In the genomic region with DNA sequence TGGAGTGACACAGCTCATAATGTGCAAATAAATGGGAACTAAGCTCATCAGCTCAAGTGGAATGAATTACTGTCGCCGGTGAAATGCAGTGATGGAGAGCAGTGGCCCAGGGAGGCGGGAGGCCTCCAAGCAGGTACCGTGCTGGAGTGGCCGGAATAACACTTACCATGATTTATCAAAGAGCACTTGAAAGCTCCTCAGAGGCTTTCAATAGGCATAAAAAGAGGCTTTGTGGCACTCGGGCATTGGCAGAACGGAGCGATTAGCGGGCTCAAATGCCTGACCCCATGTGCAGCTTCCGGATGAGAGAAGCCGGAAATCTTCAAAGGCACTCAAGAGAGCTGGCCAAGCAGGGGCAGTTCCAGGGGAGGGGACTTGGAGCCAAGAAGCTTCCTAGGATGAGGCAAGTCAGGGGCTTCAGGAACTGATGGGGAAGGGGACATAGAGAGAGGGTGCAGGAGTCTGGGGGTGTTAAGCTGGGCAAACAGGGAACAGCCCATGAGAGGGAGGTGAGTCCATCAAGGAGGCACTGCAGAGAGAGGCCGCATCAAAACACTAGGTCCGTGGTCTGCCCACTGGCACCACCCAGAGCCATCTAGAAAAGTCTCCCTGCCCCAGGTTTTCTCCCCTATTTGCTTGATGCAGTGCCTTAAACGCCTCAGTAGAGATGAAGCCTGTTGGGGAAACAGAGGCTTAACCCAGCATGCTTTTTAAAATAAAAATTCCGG, we compare ENCODE assay signal across 21 cellular contexts.
DNase-seq lines count a peak whose midpoint lies in the region; ATAC-seq lines count a peak whose summit lies in the region.
"Had no signal": no experiment of that assay in that cellular context is flagged by ENCODE, and none has a peak within 500 bp of the region (broad histone marks: within the 10 kb centered on the region; RNA-seq: fewer than 3 reads in every experiment).

No MANE protein-coding gene starts in this region.

- DNase-seq in NCI-H1105 treated with DMSO at 0.1 percent for 48 hours (lab: John Stamatoyannopoulos, UW) (peak; percentile 99), NCI-H2029 treated with DMSO at 0.1 percent for 48 hours (lab: John Stamatoyannopoulos, UW) (peak; percentile 86), SK-MEL-5 (ENCODE audit: low read depth, low spot score) (peak; percentile 11), pons (ENCODE audit: low spot score) (peak; percentile 6), SW 1271 (lab: John Stamatoyannopoulos, UW) (no peak)
- DNase-seq: activated CD4-positive, alpha-beta T cell treated with anti-CD3 and anti-CD28 coated beads, Interleukin-2, amount 50 U/mL, for 48 hours; activated CD8-positive, alpha-beta memory T cell treated with anti-CD3 and anti-CD28 coated beads, Interleukin-2, amount 50 U/mL, for 48 hours; foreskin keratinocyte; HFFc6; left colon; naive thymus-derived CD8-positive, alpha-beta T cell; posterior cingulate gyrus; stomach; T1000 had no signal

- ATAC-seq in GM18498 (IDR thresholded peaks at IDR 0.05; ENCODE audit: unreplicated experiment) (no peak), GM21529 (IDR thresholded peaks at IDR 0.05; ENCODE audit: unreplicated experiment) (no peak), HG02642 (IDR thresholded peaks at IDR 0.05; ENCODE audit: poor library complexity, unreplicated experiment) (no peak)
- ATAC-seq: activated naive CD4-positive, alpha-beta T cell treated with anti-CD3 and anti-CD28 coated beads, Interleukin-2, amount 50 U/mL, for 72 hours; esophagus mucosa; foreskin keratinocyte; GM23338; left colon; naive thymus-derived CD8-positive, alpha-beta T cell; WTC11 had no signal

- in situ Hi-C loops in SK-MEL-5 (cut with HindIII; ENCODE audit: low pct_unique_long_range_greater_than_20kb, low sequenced_read_pairs) = no loop called here

Comparison
In these comparisons a context has a peak if more than half of its experiments do, and no peak if none do; other contexts are left out.
1. DNase-seq: peak in NCI-H1105 treated with DMSO at 0.1 percent for 48 hours (single experiment), NCI-H2029 treated with DMSO at 0.1 percent for 48 hours (single experiment), SK-MEL-5 (single experiment) and pons (single experiment); none in SW 1271 (0 of 2).